30 cellular contexts compared by ENCODE assay signal in genomic region chr12:96587691-96588090, GRCh38.
DNase-seq lines count a peak whose midpoint lies in the region; ATAC-seq and TF ChIP-seq lines count a peak whose summit lies in the region.
"Had no signal": no experiment of that assay in that cellular context is flagged by ENCODE, and none has a peak within 500 bp of the region (broad histone marks: within the 10 kb centered on the region; RNA-seq: fewer than 3 reads in every experiment).

No MANE protein-coding gene starts in this region.

- H4K91ac ChIP-seq in IMR-90 (ENCODE audit: insufficient read depth, low read depth, low read length), result no peak overlapping the region

- H3K36me3 Mint-ChIP-seq in GM23338 (ENCODE audit: low read depth), result no peaks in the 10 kb centered on the region
- H3K36me3 Mint-ChIP-seq: immature natural killer cell had no signal

- H3K4me3 ChIP-seq in IMR-90 (ENCODE audit: insufficient read depth, low read depth, low read length) (no peak overlapping the region), cardiac fibroblast (replicated peaks in 1 of 2; ENCODE audit: low read depth in 2 of 2, low read length in 2 of 2) (no peak overlapping the region), osteoblast (ENCODE audit: insufficient read depth, low read length) (no peak overlapping the region), GM23338 (no peak overlapping the region), SJCRH30 (no peak overlapping the region)
- H3K4me3 ChIP-seq: colonic mucosa, GM12878, thyroid gland had no signal

- DNase-seq in AG08396 (ENCODE audit: low spot score) (peak; percentile 16), IMR-90 (peak; percentile 22), cardiac fibroblast (ENCODE audit: low read depth in 2 of 2) (peak; percentile 12 to 46), osteoblast (ENCODE audit: insufficient read length, low spot score, missing footprints) (peak; percentile 18), cortex of kidney (lab: John Stamatoyannopoulos, UW) (no peak), activated gamma-delta T cell treated with Interleukin-2 at 50 U/mL for 16 hours (no peak), GM23338 (ENCODE audit: low spot score) (no peak), SJCRH30 (no peak)
- DNase-seq: activated CD8-positive, alpha-beta T cell treated with anti-CD3 and anti-CD28 coated beads for 36 hours; activated gamma-delta T cell; brain microvascular endothelial cell; Caco-2; colonic mucosa; DMS79; effector memory CD4-positive, alpha-beta T cell; erythroblast; hippocampal formation; immature natural killer cell; mesendoderm; MV-4-11; NCI-H146; stimulated activated naive CD8-positive, alpha-beta T cell treated with anti-CD3 and anti-CD28 coated beads, Interleukin-15, amount 100 ng/mL, for 72 hours; thyroid gland had no signal

- BruUV-seq in IMR-90 (replicated peaks; lab: Mats Ljungman, UMichigan), result no TSS peak

- peaks cover 5% of the 10 kb centered on the region; the same call in 1 of the 3 replicates for H3K4me1 Mint-ChIP-seq in GM23338
- H3K4me1 Mint-ChIP-seq: immature natural killer cell; stimulated activated naive CD8-positive, alpha-beta T cell treated with anti-CD3 and anti-CD28 coated beads, Interleukin-15, amount 100 ng/mL, for 72 hours had no signal

- H2AK5ac ChIP-seq in IMR-90 (ENCODE audit: low read depth, low read length), result no peak overlapping the region

- POLR2A ChIA-PET in IMR-90 (lab: Charles Lee; ENCODE audit: unreplicated experiment), result no interaction called here

- no peak for TF ChIP-seq POLR2A in IMR-90 (IDR thresholded peaks at IDR 0.05; ENCODE audit: low read depth, low read length)

- no peak overlapping the region for H3K27ac Mint-ChIP-seq in GM23338
- H3K27ac Mint-ChIP-seq: activated CD8-positive, alpha-beta T cell treated with anti-CD3 and anti-CD28 coated beads for 36 hours; immature natural killer cell; stimulated activated naive CD8-positive, alpha-beta T cell treated with anti-CD3 and anti-CD28 coated beads, Interleukin-15, amount 100 ng/mL, for 72 hours; T-helper 2 cell treated with Interferon-gamma antibody and Interleukin-4, amounts not matched to agents 5 μg/mL and 100 μg/mL, for 36 hours had no signal

- no peak overlapping the region for H2BK5ac ChIP-seq in IMR-90 (ENCODE audit: low read depth, low read length, poor library complexity, severe bottlenecking)

- ATAC-seq in IMR-90 (ENCODE audit: low read depth), result no peak
- no peak for ATAC-seq in GM23338
- ATAC-seq: activated CD8-positive, alpha-beta T cell treated with anti-CD3 and anti-CD28 coated beads for 36 hours; GM12878; left lobe of liver; Right ventricle myocardium inferior; sciatic nerve; stimulated activated naive CD8-positive, alpha-beta T cell treated with anti-CD3 and anti-CD28 coated beads, Interleukin-15, amount 100 ng/mL, for 72 hours had no signal

- H3K79me1 ChIP-seq in IMR-90 (ENCODE audit: low read depth in 1 of 2, low read length in 2 of 2), result no peaks in the 10 kb centered on the region

- H4K20me1 ChIP-seq in IMR-90 (ENCODE audit: insufficient read depth, low read length) (no peaks in the 10 kb centered on the region), osteoblast (ENCODE audit: insufficient read depth, low read length) (no peaks in the 10 kb centered on the region), GM23338 (replicated peaks; ENCODE audit: insufficient read depth) (no peaks in the 10 kb centered on the region)

- H3K9me3 Mint-ChIP-seq in GM23338, result no peaks in the 10 kb centered on the region; the same call in 2 of the 3 replicates
- H3K9me3 Mint-ChIP-seq: activated CD8-positive, alpha-beta T cell treated with anti-CD3 and anti-CD28 coated beads for 36 hours; stimulated activated naive CD8-positive, alpha-beta T cell treated with anti-CD3 and anti-CD28 coated beads, Interleukin-15, amount 100 ng/mL, for 72 hours; T-helper 2 cell treated with Interferon-gamma antibody and Interleukin-4, amounts not matched to agents 5 μg/mL and 100 μg/mL, for 36 hours had no signal

- H3K14ac ChIP-seq in IMR-90 (replicated peaks; ENCODE audit: low read depth, low read length), result no peak overlapping the region

- H3K4me1 ChIP-seq in IMR-90 (ENCODE audit: control insufficient read depth, insufficient read depth, low read length) (no peaks in the 10 kb centered on the region), osteoblast (ENCODE audit: insufficient read depth, low read length) (peaks cover 2% of the 10 kb centered on the region), GM23338 (ENCODE audit: insufficient read depth) (no peaks in the 10 kb centered on the region), SJCRH30 (no peaks in the 10 kb centered on the region)
- H3K4me1 ChIP-seq: Caco-2, colonic mucosa, thyroid gland had no signal

- no peak overlapping the region for H2BK120ac ChIP-seq in IMR-90 (ENCODE audit: low read depth, low read length)

- H3F3A ChIP-seq in GM23338 (replicated peaks; ENCODE audit: low read depth), result no peaks in the 10 kb centered on the region

- H3K4ac ChIP-seq in IMR-90 (ENCODE audit: low read depth, low read length), result no peak overlapping the region

- in situ Hi-C loops in IMR-90 (cut with MboI; ENCODE audit: low sequenced_read_pairs), result loop anchor here (10.0 to 25.0 kb wide), 3 partner anchors 397 to 1800 kb away; no protein-coding TSS in a partner anchor

- H3K27ac ChIP-seq in IMR-90 (ENCODE audit: insufficient read depth, low read length) (no peak overlapping the region), osteoblast (ENCODE audit: low read depth, low read length) (no peak overlapping the region), GM23338 (ENCODE audit: low read depth) (no peak overlapping the region), SJCRH30 (no peak overlapping the region)
- H3K27ac ChIP-seq: brain microvascular endothelial cell, C4-2B, colonic mucosa, HL-60, thyroid gland had no signal

- H2BK15ac ChIP-seq in IMR-90 (ENCODE audit: low read depth, low read length), result no peak overlapping the region

- no peaks in the 10 kb centered on the region for H3K9me3 ChIP-seq in IMR-90 (ENCODE audit: control insufficient read depth, insufficient read depth, low read length)
- no peaks in the 10 kb centered on the region for H3K9me3 ChIP-seq in osteoblast (ENCODE audit: low read depth, low read length)
- no peaks in the 10 kb centered on the region for H3K9me3 ChIP-seq in SJCRH30 (replicated peaks)
- H3K9me3 ChIP-seq: Caco-2, colonic mucosa, thyroid gland had no signal

- H3K79me2 ChIP-seq in osteoblast (ENCODE audit: insufficient read depth, low read length), result no peaks in the 10 kb centered on the region
- H3K79me2 ChIP-seq in GM23338 (replicated peaks; ENCODE audit: insufficient read depth), result no peaks in the 10 kb centered on the region

- no peak overlapping the region for H2AFZ ChIP-seq in IMR-90 (replicated peaks; ENCODE audit: low read length, poor library complexity)
- H2AFZ ChIP-seq in osteoblast (ENCODE audit: low read length), result no peak overlapping the region
- H2AFZ ChIP-seq in GM23338, result no peak overlapping the region

- intact Hi-C loops in IMR-90 (cut with micrococcal nuclease), result loop anchor here (10.0 kb wide), 1 partner anchor 817 kb away; no protein-coding TSS in a partner anchor

- no peak overlapping the region for H3K23ac ChIP-seq in IMR-90 (ENCODE audit: low read depth, low read length)

- H4K5ac ChIP-seq in IMR-90 (ENCODE audit: low read depth, low read length), result no peak overlapping the region

- no peak overlapping the region for H2AK9ac ChIP-seq in IMR-90 (replicated peaks; ENCODE audit: low read depth, low read length, poor library complexity)

- no peaks in the 10 kb centered on the region for H3K9me1 ChIP-seq in IMR-90 (ENCODE audit: insufficient read depth, low read length)

- no peaks in the 10 kb centered on the region for H3K27me3 Mint-ChIP-seq in GM23338 (ENCODE audit: insufficient read depth, low read depth, poor library complexity)

- no peaks in the 10 kb centered on the region for H3K9me2 ChIP-seq in GM23338 (ENCODE audit: insufficient read depth)

- no peak overlapping the region for H3K18ac ChIP-seq in IMR-90 (ENCODE audit: low read depth, low read length)

- H3K4me3 Mint-ChIP-seq in GM23338, result no peak overlapping the region
- H3K4me3 Mint-ChIP-seq: activated CD8-positive, alpha-beta T cell treated with anti-CD3 and anti-CD28 coated beads for 36 hours; immature natural killer cell; stimulated activated naive CD8-positive, alpha-beta T cell treated with anti-CD3 and anti-CD28 coated beads, Interleukin-15, amount 100 ng/mL, for 72 hours; T-helper 2 cell treated with Interferon-gamma antibody and Interleukin-4, amounts not matched to agents 5 μg/mL and 100 μg/mL, for 36 hours had no signal

- no CpG with 5 or more reads among the region's 2 CpGs for WGBS in IMR-90 (ENCODE audit: extremely low coverage in 2 of 2, insufficient read length in 1 of 2), 2 experiments

- H3K36me3 ChIP-seq in IMR-90 (ENCODE audit: control insufficient read depth, insufficient read depth, low read length) (no peaks in the 10 kb centered on the region), osteoblast (ENCODE audit: insufficient read depth, low read length) (no peaks in the 10 kb centered on the region), GM23338 (ENCODE audit: insufficient read depth) (no peaks in the 10 kb centered on the region), SJCRH30 (no peaks in the 10 kb centered on the region; the same call in 1 of the 2 replicates)
- H3K36me3 ChIP-seq: brain microvascular endothelial cell, colonic mucosa, thyroid gland had no signal

- no peak overlapping the region for H4K8ac ChIP-seq in IMR-90 (ENCODE audit: low read depth in 2 of 2, low read length in 2 of 2)

- TF ChIP-seq RAD21 in IMR-90 (IDR thresholded peaks at IDR 0.05; ENCODE audit: low read length), result no peak

- H3K56ac ChIP-seq in IMR-90 (ENCODE audit: extremely low read depth, insufficient read depth, low read length), result no peak overlapping the region

- no peak overlapping the region for H2BK20ac ChIP-seq in IMR-90 (ENCODE audit: low read depth, low read length)

- dilution Hi-C loops in IMR-90 (cut with HindIII; ENCODE audit: low sequenced_read_pairs, unreplicated experiment), result no loop called here

- CTCF ChIA-PET in IMR-90 (lab: Yijun Ruan, JAX), result no interaction called here

- H3K4me2 ChIP-seq in IMR-90 (ENCODE audit: low read depth, low read length) (no peak overlapping the region), osteoblast (ENCODE audit: insufficient read depth, low read length) (no peak overlapping the region), GM23338 (no peak overlapping the region)

- H3K27me3 ChIP-seq in IMR-90 (ENCODE audit: control insufficient read depth, insufficient read depth, low read length) (no peaks in the 10 kb centered on the region), osteoblast (ENCODE audit: insufficient read depth, low read length) (no peaks in the 10 kb centered on the region), GM23338 (ENCODE audit: insufficient read depth) (no peaks in the 10 kb centered on the region), SJCRH30 (no peaks in the 10 kb centered on the region)
- H3K27me3 ChIP-seq: brain microvascular endothelial cell, colonic mucosa, thyroid gland had no signal

- TF ChIP-seq CTCF in IMR-90 (conservative IDR thresholded peaks at IDR 0.05; ENCODE audit: low read depth, low read length) (no peak), cardiac fibroblast (IDR thresholded peaks at IDR 0.05; ENCODE audit: low read depth, low read length) (no peak), osteoblast (IDR thresholded peaks at IDR 0.05; ENCODE audit: extremely low read depth, low read depth, low read length) (no peak), GM23338 (conservative IDR thresholded peaks at IDR 0.05; ENCODE audit: low read depth in 2 of 2) (no peak)

- no peak overlapping the region for H3K9ac ChIP-seq in IMR-90 (ENCODE audit: low read depth, low read length)

Comparison
In these comparisons a context has a peak if more than half of its experiments do, and no peak if none do; other contexts are left out.
1. DNase-seq: peak in AG08396 (single experiment), IMR-90 (single experiment), cardiac fibroblast (2 of 2) and osteoblast (single experiment); none in cortex of kidney (single experiment), activated gamma-delta T cell treated with Interleukin-2 at 50 U/mL for 16 hours (single experiment), GM23338 (single experiment) and SJCRH30 (0 of 2).